11 cellular contexts compared by ENCODE assay signal in the genomic region with DNA sequence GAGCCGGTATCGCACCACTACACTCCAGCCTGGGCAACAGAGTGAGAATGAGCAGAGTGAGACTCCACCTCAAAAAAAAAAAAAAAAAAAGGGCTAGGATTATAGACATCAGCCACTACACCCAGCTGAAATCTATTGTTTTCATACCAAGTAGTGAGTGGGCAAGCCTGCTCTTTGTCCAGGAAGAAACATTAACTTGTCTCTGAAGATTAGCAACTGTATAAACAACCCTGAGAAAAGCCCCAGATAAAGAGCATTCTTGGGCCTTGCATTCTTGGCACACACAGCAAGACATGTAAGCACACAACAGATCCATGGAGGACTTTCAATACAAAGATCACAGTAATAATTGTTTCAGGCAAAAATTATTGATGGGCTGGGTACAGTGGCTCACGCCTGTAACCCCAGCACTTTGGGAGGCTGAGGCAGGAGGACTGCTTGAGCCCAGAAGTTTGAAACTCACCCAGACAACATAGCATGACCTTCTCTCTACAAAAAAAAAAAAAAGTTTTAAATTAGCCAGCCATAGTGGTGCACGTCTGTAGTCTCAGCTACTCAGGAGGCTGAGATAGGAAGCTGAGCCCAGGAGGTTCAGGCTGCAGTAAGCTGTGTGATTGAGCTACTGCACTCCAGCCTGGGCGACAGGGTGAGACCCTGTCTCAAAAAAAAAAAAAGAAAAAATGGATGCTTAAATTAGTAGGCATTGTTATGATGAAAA. TPM values are rescaled to one million over a fixed set of nuclear protein-coding genes. Genes with fewer than 3 reads are reported as not detected.
DNase-seq lines count a peak whose midpoint lies in the region; ATAC-seq and TF ChIP-seq lines count a peak whose summit lies in the region.
"Had no signal": no experiment of that assay in that cellular context is flagged by ENCODE, and none has a peak within 500 bp of the region (broad histone marks: within the 10 kb centered on the region; RNA-seq: fewer than 3 reads in every experiment).

No MANE protein-coding gene starts in this region.

- H3K27me3 Mint-ChIP-seq in neural progenitor cell (ENCODE audit: insufficient read depth, low read depth) = peaks cover 7% of the 10 kb centered on the region

- no peak for TF ChIP-seq POLR2A in Peyer's patch (IDR thresholded peaks at IDR 0.05)

- peaks cover 20% of the 10 kb centered on the region for H3K4me1 Mint-ChIP-seq in neural progenitor cell

- no peaks in the 10 kb centered on the region for H3K27me3 ChIP-seq in Peyer's patch
- H3K27me3 ChIP-seq in neural progenitor cell = no peaks in the 10 kb centered on the region

- H3F3A ChIP-seq in neural progenitor cell (ENCODE audit: low read depth) = peaks cover 5% of the 10 kb centered on the region

- H3K4me1 ChIP-seq in Peyer's patch (peaks cover 0 to 23% (median 0%) of the 10 kb centered on the region in 4 donors), neural progenitor cell (no peaks in the 10 kb centered on the region)

- no peaks in the 10 kb centered on the region for H3K36me3 ChIP-seq in Peyer's patch
- no peaks in the 10 kb centered on the region for H3K36me3 ChIP-seq in neural progenitor cell

- no peak overlapping the region for H3K9ac ChIP-seq in neural progenitor cell

- no peak overlapping the region for H3K4me3 ChIP-seq in AG09309 (ENCODE audit: control insufficient read depth, low read depth, low read length)
- H3K4me3 ChIP-seq in Peyer's patch = no peak overlapping the region
- H3K4me3 ChIP-seq in neural progenitor cell = no peak overlapping the region

- H3K27ac Mint-ChIP-seq in neural progenitor cell = no peak overlapping the region

- H4K20me1 ChIP-seq in neural progenitor cell (ENCODE audit: low read depth) = no peaks in the 10 kb centered on the region

- peaks cover 2% of the 10 kb centered on the region for H3K36me3 Mint-ChIP-seq in neural progenitor cell

- H2AFZ ChIP-seq in neural progenitor cell (replicated peaks) = no peak overlapping the region

- DNase-seq in AG09309 (ENCODE audit: low read depth) = peak; percentile 79
- DNase-seq in Peyer's patch = no peak
- peak; percentile 23 for DNase-seq in neural progenitor cell (ENCODE audit: low spot score)
- no peak for DNase-seq in stimulated activated CD4-positive, alpha-beta T cell treated with anti-CD3 and anti-CD28 coated beads, Interleukin-4, amount 100 ng/mL, for 4 hours
- no peak for DNase-seq in activated T-cell treated with anti-CD3 and anti-CD28 coated beads, Interleukin-2, amount 50 U/mL, for 48 hours
- no peak for DNase-seq in NAMALWA (ENCODE audit: low spot score)
- no peak for DNase-seq in HuH-7.5 (ENCODE audit: low spot score)
- DNase-seq: anterior cingulate cortex, NCI-H2081, T1000 had no signal

- H3K79me2 ChIP-seq in neural progenitor cell (ENCODE audit: low read depth) = peaks cover 54% of the 10 kb centered on the region

- no peaks in the 10 kb centered on the region for H3K9me3 Mint-ChIP-seq in neural progenitor cell

- H3K9me3 ChIP-seq in Peyer's patch (no peaks in the 10 kb centered on the region), neural progenitor cell (ENCODE audit: low read depth) (no peaks in the 10 kb centered on the region)

- H3K4me2 ChIP-seq in neural progenitor cell = peak overlapping the region; percentile 35

- no peak for TF ChIP-seq CTCF in AG09309 (IDR thresholded peaks at IDR 0.05; ENCODE audit: control insufficient read depth, insufficient read depth, low read depth, low read length, missing control alignments)
- TF ChIP-seq CTCF in Peyer's patch (IDR thresholded peaks at IDR 0.05) = no peak
- TF ChIP-seq CTCF in neural progenitor cell (IDR thresholded peaks at IDR 0.05) = no peak

- peak; percentile 58 for ATAC-seq in esophagus mucosa

- H3K27ac ChIP-seq in Peyer's patch = peak overlapping the region in 3 of 4 donors; percentile 19 to 57 (median 26)
- H3K27ac ChIP-seq in neural progenitor cell = peak overlapping the region; percentile 21

- no peak overlapping the region for H3K4me3 Mint-ChIP-seq in neural progenitor cell

RNA-seq across cellular contexts. Expression of gene PSPH, which starts 4.4 kb away (rescaled TPM):
- total RNA-seq in Peyer's patch (10 to 100 TPM; 12.3 to 25.6 (median 16.1) TPM), esophagus mucosa (27.5 TPM), neural progenitor cell (ENCODE audit: low replicate concordance) (54.9 and 72.2 TPM in 2 replicates)

RNA-seq across cellular contexts. Expression of gene CCT6A, which starts 4.7 kb away (rescaled TPM):
- total RNA-seq in Peyer's patch (100 to 1,000 TPM in 1 of 4 donors, 10 to 100 TPM in 3; 61.3 to 150 (median 79.5) TPM), esophagus mucosa (81.3 TPM), neural progenitor cell (ENCODE audit: low replicate concordance) (255 and 349 TPM in 2 replicates)

RNA-seq across cellular contexts. Expression of gene SUMF2, which starts 17.2 kb away (rescaled TPM):
- total RNA-seq in Peyer's patch = 100 to 1,000 TPM in 3 of 4 donors, 10 to 100 TPM in 1; 71.8 to 155 (median 128) TPM
- 91.7 TPM for total RNA-seq in esophagus mucosa
- total RNA-seq in neural progenitor cell (ENCODE audit: low replicate concordance) = 76.1 and 109 TPM in 2 replicates

RNA-seq across cellular contexts. Expression of gene PHKG1, which starts 45.9 kb away (rescaled TPM):
- 1 to 10 TPM; 1.1 to 8.3 (median 4.0) TPM for total RNA-seq in Peyer's patch
- total RNA-seq in esophagus mucosa = 0.88 TPM
- total RNA-seq in neural progenitor cell (ENCODE audit: low replicate concordance) = not detected in 2 replicates

RNA-seq across cellular contexts. Expression of gene CHCHD2, which starts 59.4 kb away (rescaled TPM):
- total RNA-seq in Peyer's patch (100 to 1,000 TPM; 223 to 346 (median 316) TPM), esophagus mucosa (387 TPM), neural progenitor cell (ENCODE audit: low replicate concordance) (64.1 and 70.5 TPM in 2 replicates)

Comparison
In these comparisons a context has a peak if more than half of its experiments do, and no peak if none do; other contexts are left out.
1. DNase-seq: peak in AG09309 (single experiment) and neural progenitor cell (single experiment); none in Peyer's patch (0 of 3), stimulated activated CD4-positive, alpha-beta T cell treated with anti-CD3 and anti-CD28 coated beads, Interleukin-4, amount 100 ng/mL, for 4 hours (0 of 2), activated T-cell treated with anti-CD3 and anti-CD28 coated beads, Interleukin-2, amount 50 U/mL, for 48 hours (0 of 2), NAMALWA (single experiment) and HuH-7.5 (single experiment).